In genomic region chr5:157731272-157732129, GRCh38 we compare ENCODE assay signal across 8 cellular contexts. TPM values are rescaled to one million over a fixed set of nuclear protein-coding genes. Genes with fewer than 3 reads are reported as not detected.
DNase-seq lines count a peak whose midpoint lies in the region; ATAC-seq and TF ChIP-seq lines count a peak whose summit lies in the region.

THG1L (plus strand) TSS chr5:157731420; CDS start chr5:157731441, 21 bp downstream.

- H3K36me3 ChIP-seq in BE2C (peaks cover 18% of the 10 kb centered on the region), colonic mucosa (no peaks in the 10 kb centered on the region)

- intact Hi-C loops in colonic mucosa (cut with DNase I): no loop called here

- TF ChIP-seq CTCF in BE2C (IDR thresholded peaks at IDR 0.05; ENCODE audit: low read depth, low read length): no peak
- no peak for TF ChIP-seq CTCF in colonic mucosa (IDR thresholded peaks at IDR 0.05)

- peak; percentile 99 for DNase-seq in BE2C
- peak; percentile 88 for DNase-seq in GM19240 (ENCODE audit: insufficient read length, low spot score)
- peak; percentile 97 to 99 for DNase-seq in NCI-H526 (lab: John Stamatoyannopoulos, UW)
- peak; percentile 99 for DNase-seq in activated CD4-positive, alpha-beta T cell treated with anti-CD3 and anti-CD28 coated beads for 48 hours
- DNase-seq in colonic mucosa: peak; percentile 100
- peak; percentile 94 to 98 for DNase-seq in stimulated activated CD4-positive, alpha-beta T cell treated with anti-CD3 and anti-CD28 coated beads, Interleukin-1b, Interleukin-23, amount 100 ng/mL, for 4 hours (ENCODE audit: low read depth in 2 of 2)

- H3K4me1 ChIP-seq in BE2C: peaks cover 3% of the 10 kb centered on the region; the same call in 1 of the 2 replicates
- no peaks in the 10 kb centered on the region for H3K4me1 ChIP-seq in colonic mucosa

- H3K9me3 ChIP-seq in BE2C (no peaks in the 10 kb centered on the region), colonic mucosa (no peaks in the 10 kb centered on the region)

- peak within 1 kb of the TSS; percentile 81 to 89 for H3K9ac ChIP-seq in colonic mucosa (ENCODE audit: low read depth in 2 of 2, low read length in 2 of 2)

- peak; percentile 94 for ATAC-seq in HG03460 (IDR thresholded peaks at IDR 0.05; ENCODE audit: unreplicated experiment)

- H3K27ac ChIP-seq in colonic mucosa: peak within 1 kb of the TSS; percentile 93
- peak within 1 kb of the TSS; percentile 89 for H3K27ac ChIP-seq in layer of hippocampus (ENCODE audit: low read depth, low read length)

- H3K4me3 ChIP-seq in BE2C (ENCODE audit: low read depth, low read length) (peak within 1 kb of the TSS; percentile 74), colonic mucosa (peak within 1 kb of the TSS; percentile 51)

- H3K27me3 ChIP-seq in BE2C: no peaks in the 10 kb centered on the region
- H3K27me3 ChIP-seq in colonic mucosa: no peaks in the 10 kb centered on the region
- H3K27me3 ChIP-seq in layer of hippocampus (ENCODE audit: control insufficient read depth, insufficient read depth, low read length): no peaks in the 10 kb centered on the region

RNA-seq across cellular contexts. Expression of gene THG1L, which starts in this region (rescaled TPM):
- polyA plus RNA-seq in BE2C (2012; ENCODE audit: insufficient read depth, insufficient read length, low read depth): 27.4 TPM
- total RNA-seq in colonic mucosa: 10 to 100 TPM; 15.9 to 23.2 TPM

Comparison
In these comparisons a context has a peak if more than half of its experiments do, and no peak if none do; other contexts are left out.
1. Peak in every context shown above with its lines: DNase-seq, ATAC-seq, H3K4me3 ChIP-seq and H3K27ac ChIP-seq.